ENCODE assay signal across 20 cellular contexts in the genomic region with DNA sequence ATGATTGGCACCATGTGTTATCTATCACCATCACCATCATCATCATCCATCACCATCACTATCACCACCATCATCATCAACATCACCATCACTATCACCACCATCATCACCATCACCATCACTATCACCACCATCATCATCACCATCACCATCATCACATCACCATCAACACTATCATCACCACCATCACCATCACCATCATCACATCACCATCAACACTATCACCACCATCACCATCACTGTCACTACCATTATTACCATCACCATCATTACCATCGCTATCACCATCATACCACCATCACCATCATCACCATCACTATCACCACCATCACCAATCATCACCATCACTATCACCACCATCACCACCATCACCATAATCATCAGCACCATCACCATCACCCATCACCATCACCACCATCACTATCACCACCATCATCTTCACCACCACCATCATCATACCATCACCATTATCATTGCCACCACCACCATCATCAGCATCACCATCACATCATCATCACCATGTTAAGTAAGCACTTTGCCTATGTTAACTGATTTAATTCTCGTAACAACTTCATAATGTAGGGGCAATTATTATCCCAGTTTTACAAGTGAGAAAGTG.
DNase-seq lines count a peak whose midpoint lies in the region; ATAC-seq, FAIRE-seq and TF ChIP-seq lines count a peak whose summit lies in the region.
"Had no signal": no experiment of that assay in that cellular context is flagged by ENCODE, and none has a peak within 500 bp of the region (broad histone marks: within the 10 kb centered on the region; RNA-seq: fewer than 3 reads in every experiment).

No MANE protein-coding gene starts in this region.

- no peak overlapping the region for H2AFZ ChIP-seq in K562 (ENCODE audit: low read depth, low read length)
- H2AFZ ChIP-seq: GM23338 had no signal

- no peak for TF ChIP-seq CTCF in HEK293 (tag by site-specific recombination; IDR thresholded peaks at IDR 0.05)
- no peak for TF ChIP-seq CTCF in K562 (IDR thresholded peaks at IDR 0.05 in 2 of 3, conservative IDR thresholded peaks at IDR 0.05 in 1 of 3; ENCODE audit: insufficient read depth in 2 of 3, low read depth in 1 of 3, low read length in 3 of 3)
- no peak for TF ChIP-seq CTCF in sigmoid colon (IDR thresholded peaks at IDR 0.05)
- no peak for TF ChIP-seq CTCF in nephron progenitor cell (IDR thresholded peaks at IDR 0.05)

- in situ Hi-C loops in K562 (cut with MboI), result no loop called here

- H3K36me3 ChIP-seq in HEK293 (ENCODE audit: control insufficient read depth in 2 of 2, insufficient read depth in 1 of 2, low read length in 2 of 2) (peaks cover 7 to 10% of the 10 kb centered on the region in 2 experiments; a peak in 2 of 3 replicates), K562 (ENCODE audit: control insufficient read depth, insufficient read depth, low read length) (0 out of 3 replicates have a peak, but pooled peaks cover 2% of the 10 kb centered on the region), sigmoid colon (peaks cover 0 to 38% (median 6%) of the 10 kb centered on the region in 4 donors)
- H3K36me3 ChIP-seq: HAP-1 had no signal

- no peak overlapping the region for H3K9ac ChIP-seq in K562 (ENCODE audit: insufficient read depth in 1 of 2, low read depth in 2 of 2, low read length in 2 of 2)

- no peak for TF ChIP-seq RAD21 in K562 (CRISPR knock-in tag; conservative IDR thresholded peaks at IDR 0.05 in 1 of 2, IDR thresholded peaks at IDR 0.05 in 1 of 2)

- peaks cover 52% of the 10 kb centered on the region for H3K9me3 Mint-ChIP-seq in nephron progenitor cell
- H3K9me3 Mint-ChIP-seq: CD8-positive, alpha-beta T cell had no signal

- no peaks in the 10 kb centered on the region for H3K79me2 ChIP-seq in K562 (ENCODE audit: control insufficient read depth, insufficient read depth, low read length)

- no peak overlapping the region for H3K27ac Mint-ChIP-seq in nephron progenitor cell
- H3K27ac Mint-ChIP-seq: CD8-positive, alpha-beta T cell; GM23338 had no signal

- no peak for ATAC-seq in K562
- ATAC-seq in left colon, result no peak
- ATAC-seq: A549; CD8-positive, alpha-beta T cell; GM23338 had no signal

- peak; percentile 77 for FAIRE-seq in GM12891 (lab: Jason Lieb, UNC)
- peak; percentile 90 for FAIRE-seq in K562 (lab: Jason Lieb, UNC)
- FAIRE-seq: A549, D721Med, G401.6, GM18507 had no signal

- TF ChIP-seq POLR2A in GM12891 (IDR thresholded peaks at IDR 0.05; ENCODE audit: low read depth, low read length), result no peak
- TF ChIP-seq POLR2A in K562 (conservative IDR thresholded peaks at IDR 0.05), result no peak
- no peak for TF ChIP-seq POLR2A in sigmoid colon (IDR thresholded peaks at IDR 0.05)
- no peak for TF ChIP-seq POLR2A in erythroblast (IDR thresholded peaks at IDR 0.05; ENCODE audit: low read length)

- H3K4me3 ChIP-seq in HEK293 (ENCODE audit: low read depth, low read length) (no peak overlapping the region), K562 (no peak overlapping the region), sigmoid colon (no peak overlapping the region)
- H3K4me3 ChIP-seq: A549, GM23338, HAP-1 had no signal

- no peak overlapping the region for H3K27ac ChIP-seq in HEK293 (ENCODE audit: extremely low read depth, low read depth, low read length)
- no peak overlapping the region for H3K27ac ChIP-seq in K562 (ENCODE audit: extremely low read depth, low read depth, low read length)
- H3K27ac ChIP-seq in sigmoid colon, result no peak overlapping the region
- H3K27ac ChIP-seq: A549, C4-2B had no signal

- H3K4me1 ChIP-seq in HEK293 (ENCODE audit: control insufficient read depth, insufficient read depth, low read length) (no peaks in the 10 kb centered on the region), K562 (replicated peaks in 1 of 2; ENCODE audit: control insufficient read depth in 2 of 2, insufficient read depth in 2 of 2, low read length in 2 of 2) (no peaks in the 10 kb centered on the region), sigmoid colon (no peaks in the 10 kb centered on the region)
- H3K4me1 ChIP-seq: A549, BE2C, HAP-1 had no signal

- WGBS in K562 (ENCODE audit: insufficient coverage, low coverage, missing lambda C conversion rate), result 46% methylated on average over 2 of the region's 2 CpGs
- WGBS in sigmoid colon, 2 donors, result 94 to 95% methylated on average over 2 of the region's 2 CpGs

- no peak overlapping the region for H3K4me3 Mint-ChIP-seq in nephron progenitor cell
- H3K4me3 Mint-ChIP-seq: CD8-positive, alpha-beta T cell; GM23338 had no signal

- H3K27me3 Mint-ChIP-seq in nephron progenitor cell (ENCODE audit: low read depth, poor library complexity), result peaks cover 4% of the 10 kb centered on the region

- peaks cover 34% of the 10 kb centered on the region for H3K36me3 Mint-ChIP-seq in nephron progenitor cell (ENCODE audit: low read depth)
- H3K36me3 Mint-ChIP-seq: CD8-positive, alpha-beta T cell had no signal

- DNase-seq in GM12891 (ENCODE audit: insufficient read length, low spot score), result no peak
- DNase-seq in K562 (ENCODE audit: extremely low read depth in 1 of 4, low spot score in 3 of 4), result no peak
- DNase-seq in sigmoid colon, result peak; percentile 7
- DNase-seq in left colon, result no peak
- no peak for DNase-seq in nephron progenitor cell
- no peak for DNase-seq in erythroblast (lab: John Stamatoyannopoulos, UW)
- DNase-seq: BE2C; CD8-positive, alpha-beta T cell; COR-L47; DMS153; DMS79 treated with DMSO at 0.1 percent for 48 hours; EL had no signal

- CTCF ChIA-PET in HEK293 (lab: Yijun Ruan, JAX) (no interaction called here), K562 (lab: Yijun Ruan, JAX; ENCODE audit: low intra/inter-chr PET ratio) (no interaction called here)

- H3K9me1 ChIP-seq in K562 (ENCODE audit: control insufficient read depth, insufficient read depth, low read length), result no peaks in the 10 kb centered on the region

- POLR2A ChIA-PET in HEK293 (lab: Yijun Ruan, JAX) (no interaction called here), K562 (lab: Yijun Ruan, JAX) (no interaction called here)

- intact Hi-C loops in K562 (cut with micrococcal nuclease), result no loop called here
- intact Hi-C loops in sigmoid colon (cut with DNase I), result no loop called here
- intact Hi-C loops in left colon (cut with DNase I, micrococcal nuclease), result no loop called here

- H4K20me1 ChIP-seq in K562 (replicated peaks; ENCODE audit: control insufficient read depth, insufficient read depth, low read length), result no peaks in the 10 kb centered on the region

- H3K9me3 ChIP-seq in HEK293 (ENCODE audit: control insufficient read depth, insufficient read depth, low read depth, low read length), result no peaks in the 10 kb centered on the region
- no peaks in the 10 kb centered on the region for H3K9me3 ChIP-seq in K562 (replicated peaks; ENCODE audit: control insufficient read depth, insufficient read depth, low read depth, low read length)
- no peaks in the 10 kb centered on the region for H3K9me3 ChIP-seq in sigmoid colon
- H3K9me3 ChIP-seq: A549, BE2C, HAP-1 had no signal

- TF ChIP-seq EP300 in K562 (IDR thresholded peaks at IDR 0.05; ENCODE audit: low read length) (no peak), sigmoid colon (IDR thresholded peaks at IDR 0.05) (no peak)

- H3K27me3 ChIP-seq in K562 (ENCODE audit: control insufficient read depth in 2 of 2, insufficient read depth in 2 of 2, low read length in 2 of 2) (no peaks in the 10 kb centered on the region), sigmoid colon (no peaks in the 10 kb centered on the region)
- H3K27me3 ChIP-seq: BE2C had no signal

- BruUV-seq in K562 (replicated peaks; lab: Mats Ljungman, UMichigan), result no TSS peak

- H3K4me1 Mint-ChIP-seq in nephron progenitor cell, result no peaks in the 10 kb centered on the region

- no peak overlapping the region for H3K4me2 ChIP-seq in K562 (ENCODE audit: insufficient read depth, low read length)
- H3K4me2 ChIP-seq: A549, GM23338 had no signal

TF ChIP-seq in GM12891, 5 proteins besides CTCF, POLR2A, EP300 and RAD21:
- no peak for TF ChIP-seq TAF1 (IDR thresholded peaks at IDR 0.05; ENCODE audit: low read depth, low read length)

TF ChIP-seq in HEK293, 187 proteins besides CTCF, POLR2A, EP300 and RAD21 (continues in another document):
- TF ChIP-seq ZNF335 (tag by site-specific recombination; conservative IDR thresholded peaks at IDR 0.05) (no peak), ZNF2 (tag by site-specific recombination; IDR thresholded peaks at IDR 0.05) (no peak), ZNF48 (tag by site-specific recombination; IDR thresholded peaks at IDR 0.05) (0 out of 2 replicates have a peak, but pooled peaks have one; percentile 46), ZNF571 (tag by site-specific recombination; IDR thresholded peaks at IDR 0.05) (0 out of 2 replicates have a peak, but pooled peaks have one; percentile 34), ZNF707 (tag by site-specific recombination; IDR thresholded peaks at IDR 0.05) (0 out of 2 replicates have a peak, but pooled peaks have one; percentile 18)

TF ChIP-seq in K562, 482 proteins besides CTCF, POLR2A, EP300 and RAD21 (continues in another document):
- no peak for TF ChIP-seq ZNF583 (CRISPR knock-in tag; IDR thresholded peaks at IDR 0.05)
- TF ChIP-seq, protein P1, sequence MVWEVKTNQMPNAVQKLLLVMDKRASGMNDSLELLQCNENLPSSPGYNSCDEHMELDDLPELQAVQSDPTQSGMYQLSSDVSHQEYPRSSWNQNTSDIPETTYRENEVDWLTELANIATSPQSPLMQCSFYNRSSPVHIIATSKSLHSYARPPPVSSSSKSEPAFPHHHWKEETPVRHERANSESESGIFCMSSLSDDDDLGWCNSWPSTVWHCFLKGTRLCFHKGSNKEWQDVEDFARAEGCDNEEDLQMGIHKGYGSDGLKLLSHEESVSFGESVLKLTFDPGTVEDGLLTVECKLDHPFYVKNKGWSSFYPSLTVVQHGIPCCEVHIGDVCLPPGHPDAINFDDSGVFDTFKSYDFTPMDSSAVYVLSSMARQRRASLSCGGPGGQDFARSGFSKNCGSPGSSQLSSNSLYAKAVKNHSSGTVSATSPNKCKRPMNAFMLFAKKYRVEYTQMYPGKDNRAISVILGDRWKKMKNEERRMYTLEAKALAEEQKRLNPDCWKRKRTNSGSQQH (CRISPR knock-in tag; IDR thresholded peaks at IDR 0.05), result peak; percentile 46; the same call in 1 of the 2 replicates
- no peak for TF ChIP-seq ZNF133 (CRISPR knock-in tag; IDR thresholded peaks at IDR 0.05)
